1 cellular context compared by ENCODE assay signal in the genomic region with DNA sequence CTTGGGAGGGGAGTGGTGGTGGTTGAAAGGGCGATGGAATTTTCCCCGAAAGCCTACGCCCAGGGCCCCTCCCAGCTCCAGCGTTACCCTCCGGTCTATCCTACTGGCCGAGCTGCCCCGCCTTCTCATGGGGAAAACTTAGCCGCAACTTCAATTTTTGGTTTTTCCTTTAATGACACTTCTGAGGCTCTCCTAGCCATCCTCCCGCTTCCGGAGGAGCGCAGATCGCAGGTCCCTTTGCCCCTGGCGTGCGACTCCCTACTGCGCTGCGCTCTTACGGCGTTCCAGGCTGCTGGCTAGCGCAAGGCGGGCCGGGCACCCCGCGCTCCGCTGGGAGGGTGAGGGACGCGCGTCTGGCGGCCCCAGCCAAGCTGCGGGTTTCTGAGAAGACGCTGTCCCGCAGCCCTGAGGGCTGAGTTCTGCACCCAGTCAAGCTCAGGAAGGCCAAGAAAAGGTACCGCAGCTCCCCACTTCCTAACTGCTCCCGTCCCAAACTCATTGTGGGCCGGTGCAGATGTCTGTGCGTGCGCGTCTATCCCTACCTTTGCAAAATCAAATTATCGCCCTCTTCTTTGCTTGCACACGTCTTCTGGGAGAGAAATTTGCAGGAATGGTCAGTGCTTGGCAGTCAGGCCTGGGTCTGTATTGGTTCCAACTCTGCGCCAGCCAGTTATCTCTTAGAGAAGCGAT.
TF ChIP-seq lines count a peak whose summit lies in the region.

No MANE protein-coding gene starts in this region.

TF ChIP-seq in HepG2, 621 proteins besides CTCF, POLR2A, EP300 and RAD21 (continued from another document):
- TF ChIP-seq SYNCRIP (IDR thresholded peaks at IDR 0.05; ENCODE audit: insufficient read depth, low read depth, low read length), result no peak
- no peak for TF ChIP-seq ZNF350 (CRISPR knock-in tag; IDR thresholded peaks at IDR 0.05; ENCODE audit: borderline replicate concordance, low read depth)
- TF ChIP-seq, protein P1, sequence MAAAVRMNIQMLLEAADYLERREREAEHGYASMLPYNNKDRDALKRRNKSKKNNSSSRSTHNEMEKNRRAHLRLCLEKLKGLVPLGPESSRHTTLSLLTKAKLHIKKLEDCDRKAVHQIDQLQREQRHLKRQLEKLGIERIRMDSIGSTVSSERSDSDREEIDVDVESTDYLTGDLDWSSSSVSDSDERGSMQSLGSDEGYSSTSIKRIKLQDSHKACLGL (CRISPR knock-in tag; IDR thresholded peaks at IDR 0.05), result no peak
- TF ChIP-seq GATAD2A (CRISPR knock-in tag; IDR thresholded peaks at IDR 0.05), result no peak
- TF ChIP-seq MED13 (CRISPR knock-in tag; IDR thresholded peaks at IDR 0.05), result no peak
- no peak for TF ChIP-seq NCOA5 (CRISPR knock-in tag; IDR thresholded peaks at IDR 0.05)
- TF ChIP-seq, protein P2, sequence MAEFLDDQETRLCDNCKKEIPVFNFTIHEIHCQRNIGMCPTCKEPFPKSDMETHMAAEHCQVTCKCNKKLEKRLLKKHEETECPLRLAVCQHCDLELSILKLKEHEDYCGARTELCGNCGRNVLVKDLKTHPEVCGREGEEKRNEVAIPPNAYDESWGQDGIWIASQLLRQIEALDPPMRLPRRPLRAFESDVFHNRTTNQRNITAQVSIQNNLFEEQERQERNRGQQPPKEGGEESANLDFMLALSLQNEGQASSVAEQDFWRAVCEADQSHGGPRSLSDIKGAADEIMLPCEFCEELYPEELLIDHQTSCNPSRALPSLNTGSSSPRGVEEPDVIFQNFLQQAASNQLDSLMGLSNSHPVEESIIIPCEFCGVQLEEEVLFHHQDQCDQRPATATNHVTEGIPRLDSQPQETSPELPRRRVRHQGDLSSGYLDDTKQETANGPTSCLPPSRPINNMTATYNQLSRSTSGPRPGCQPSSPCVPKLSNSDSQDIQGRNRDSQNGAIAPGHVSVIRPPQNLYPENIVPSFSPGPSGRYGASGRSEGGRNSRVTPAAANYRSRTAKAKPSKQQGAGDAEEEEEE (CRISPR knock-in tag; IDR thresholded peaks at IDR 0.05; ENCODE audit: borderline replicate concordance), result no peak
- TF ChIP-seq KAT2B (IDR thresholded peaks at IDR 0.05; ENCODE audit: borderline replicate concordance, low read depth, low read length), result no peak
- no peak for TF ChIP-seq EZH2 (conservative IDR thresholded peaks at IDR 0.05; ENCODE audit: low read depth, low read length)
- no peak for TF ChIP-seq SIN3A (IDR thresholded peaks at IDR 0.05; ENCODE audit: borderline replicate concordance, low read depth, low read length)
- no peak for TF ChIP-seq SALL1 (CRISPR knock-in tag; IDR thresholded peaks at IDR 0.05)
- no peak for TF ChIP-seq ZNF44 (CRISPR knock-in tag; IDR thresholded peaks at IDR 0.05)
- no peak for TF ChIP-seq ATF1 (CRISPR knock-in tag; IDR thresholded peaks at IDR 0.05)
- no peak for TF ChIP-seq NFYC (CRISPR knock-in tag; IDR thresholded peaks at IDR 0.05)
- TF ChIP-seq, protein P3, sequence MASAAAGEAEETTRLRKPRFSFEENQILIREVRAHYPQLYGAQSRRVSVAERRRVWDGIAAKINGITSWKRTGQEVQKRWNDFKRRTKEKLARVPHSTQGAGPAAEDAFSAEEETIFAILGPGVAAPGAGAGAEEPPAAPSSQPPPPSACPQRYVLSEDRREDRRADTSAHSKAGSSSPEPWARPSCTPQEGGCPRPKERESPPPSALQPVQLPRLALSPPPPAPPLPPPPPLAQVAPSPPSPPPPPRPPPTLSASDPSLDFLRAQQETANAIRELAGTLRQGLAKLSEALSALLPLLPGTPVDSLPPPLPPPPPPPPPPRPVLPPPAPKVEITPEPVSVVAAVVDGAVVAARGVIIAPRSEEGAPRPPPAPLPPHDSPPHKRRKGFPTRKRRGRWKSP (CRISPR knock-in tag; IDR thresholded peaks at IDR 0.05), result peak; percentile 99
- no peak for TF ChIP-seq ZNF296 (CRISPR knock-in tag; conservative IDR thresholded peaks at IDR 0.05)
- no peak for TF ChIP-seq ZZZ3 (CRISPR knock-in tag; IDR thresholded peaks at IDR 0.05; ENCODE audit: borderline replicate concordance)
- TF ChIP-seq ZNF354B (CRISPR knock-in tag; IDR thresholded peaks at IDR 0.05), result no peak
- no peak for TF ChIP-seq SMARCE1 (IDR thresholded peaks at IDR 0.05; ENCODE audit: borderline replicate concordance)
- TF ChIP-seq ZNF644 (CRISPR knock-in tag; IDR thresholded peaks at IDR 0.05; ENCODE audit: low read depth), result no peak
- no peak for TF ChIP-seq ZNF709 (CRISPR knock-in tag; IDR thresholded peaks at IDR 0.05)
- TF ChIP-seq, protein P4, sequence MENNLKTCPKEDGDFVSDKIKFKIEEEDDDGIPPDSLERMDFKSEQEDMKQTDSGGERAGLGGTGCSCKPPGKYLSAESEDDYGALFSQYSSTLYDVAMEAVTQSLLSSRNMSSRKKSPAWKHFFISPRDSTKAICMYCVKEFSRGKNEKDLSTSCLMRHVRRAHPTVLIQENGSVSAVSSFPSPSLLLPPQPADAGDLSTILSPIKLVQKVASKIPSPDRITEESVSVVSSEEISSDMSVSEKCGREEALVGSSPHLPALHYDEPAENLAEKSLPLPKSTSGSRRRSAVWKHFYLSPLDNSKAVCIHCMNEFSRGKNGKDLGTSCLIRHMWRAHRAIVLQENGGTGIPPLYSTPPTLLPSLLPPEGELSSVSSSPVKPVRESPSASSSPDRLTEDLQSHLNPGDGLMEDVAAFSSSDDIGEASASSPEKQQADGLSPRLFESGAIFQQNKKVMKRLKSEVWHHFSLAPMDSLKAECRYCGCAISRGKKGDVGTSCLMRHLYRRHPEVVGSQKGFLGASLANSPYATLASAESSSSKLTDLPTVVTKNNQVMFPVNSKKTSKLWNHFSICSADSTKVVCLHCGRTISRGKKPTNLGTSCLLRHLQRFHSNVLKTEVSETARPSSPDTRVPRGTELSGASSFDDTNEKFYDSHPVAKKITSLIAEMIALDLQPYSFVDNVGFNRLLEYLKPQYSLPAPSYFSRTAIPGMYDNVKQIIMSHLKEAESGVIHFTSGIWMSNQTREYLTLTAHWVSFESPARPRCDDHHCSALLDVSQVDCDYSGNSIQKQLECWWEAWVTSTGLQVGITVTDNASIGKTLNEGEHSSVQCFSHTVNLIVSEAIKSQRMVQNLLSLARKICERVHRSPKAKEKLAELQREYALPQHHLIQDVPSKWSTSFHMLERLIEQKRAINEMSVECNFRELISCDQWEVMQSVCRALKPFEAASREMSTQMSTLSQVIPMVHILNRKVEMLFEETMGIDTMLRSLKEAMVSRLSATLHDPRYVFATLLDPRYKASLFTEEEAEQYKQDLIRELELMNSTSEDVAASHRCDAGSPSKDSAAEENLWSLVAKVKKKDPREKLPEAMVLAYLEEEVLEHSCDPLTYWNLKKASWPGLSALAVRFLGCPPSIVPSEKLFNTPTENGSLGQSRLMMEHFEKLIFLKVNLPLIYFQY (CRISPR knock-in tag; IDR thresholded peaks at IDR 0.05; ENCODE audit: borderline replicate concordance), result no peak
- no peak for TF ChIP-seq ZNF12 (CRISPR knock-in tag; IDR thresholded peaks at IDR 0.05)
- TF ChIP-seq HDAC6 (IDR thresholded peaks at IDR 0.05; ENCODE audit: low read depth, low read length), result no peak
